13 cellular contexts compared by ENCODE assay signal in genomic region chr2:157032019-157032418, GRCh38.
A peak's percentile ranks its signal among the peaks of the same experiment; 100 is the strongest.
DNase-seq lines count a peak whose midpoint lies in the region; ATAC-seq and TF ChIP-seq lines count a peak whose summit lies in the region.
"Had no signal": no experiment of that assay in that cellular context is flagged by ENCODE, and none has a peak within 500 bp of the region (broad histone marks: within the 10 kb centered on the region; RNA-seq: fewer than 3 reads in every experiment).

No MANE protein-coding gene starts in this region.

- H3K36me3 ChIP-seq in lung (ENCODE audit: control insufficient read depth in 2 of 2, insufficient read depth in 2 of 2, low read length in 2 of 2) = no peaks in the 10 kb centered on the region
- H3K36me3 ChIP-seq: heart left ventricle had no signal

- no peaks in the 10 kb centered on the region for H3K4me1 ChIP-seq in lung (ENCODE audit: control insufficient read depth in 2 of 2, insufficient read depth in 2 of 2, low read length in 2 of 2)
- H3K4me1 ChIP-seq: heart left ventricle had no signal

- peak; percentile 58 for ATAC-seq in lung (ENCODE audit: insufficient read depth, low FRiP score)
- no peak for ATAC-seq in GM21825 (IDR thresholded peaks at IDR 0.05; ENCODE audit: unreplicated experiment)
- ATAC-seq: CD8-positive, alpha-beta T cell had no signal

- peak; percentile 97 for TF ChIP-seq EP300 in Ishikawa (IDR thresholded peaks at IDR 0.05; ENCODE audit: borderline replicate concordance)

- no peak overlapping the region for H3K27ac ChIP-seq in lung (ENCODE audit: low read depth in 1 of 2, low read length in 1 of 2)
- no peak overlapping the region for H3K27ac ChIP-seq in coronary artery
- H3K27ac ChIP-seq: heart left ventricle had no signal

- DNase-seq in AG09309 (ENCODE audit: low read depth) = peak; percentile 88
- DNase-seq in choroid plexus epithelial cell (ENCODE audit: low read depth) = peak; percentile 87
- no peak for DNase-seq in lung (ENCODE audit: low spot score)
- DNase-seq in KG1 (lab: John Stamatoyannopoulos, UW) = no peak
- no peak for DNase-seq in stimulated activated CD4-positive, alpha-beta T cell treated with anti-CD3 and anti-CD28 coated beads, Interleukin-12 subunit alpha, Interleukin-12 subunit beta, amount 100 ng/mL, for 4 hours
- DNase-seq in coronary artery (ENCODE audit: low spot score) = no peak
- DNase-seq: aorta; CD8-positive, alpha-beta T cell; heart left ventricle; KBM-7; NCI-H446 treated with DMSO at 0.1 percent for 48 hours had no signal

- no peaks in the 10 kb centered on the region for H3K9me3 ChIP-seq in lung (ENCODE audit: control insufficient read depth in 2 of 2, insufficient read depth in 1 of 2, low read length in 1 of 2)
- H3K9me3 ChIP-seq: heart left ventricle had no signal

- no peaks in the 10 kb centered on the region for H3K27me3 ChIP-seq in lung (ENCODE audit: control insufficient read depth, insufficient read depth)
- H3K27me3 ChIP-seq: heart left ventricle had no signal

- H3K4me3 ChIP-seq in AG09309 (ENCODE audit: control insufficient read depth, low read depth, low read length) (no peak overlapping the region), choroid plexus epithelial cell (ENCODE audit: low read depth, low read length) (no peak overlapping the region), lung (no peak overlapping the region), coronary artery (no peak overlapping the region)
- H3K4me3 ChIP-seq: heart left ventricle had no signal

- WGBS in lung, 2 donors = 53 to 72% methylated on average over 2 of the region's 2 CpGs

- TF ChIP-seq CTCF in AG09309 (IDR thresholded peaks at IDR 0.05; ENCODE audit: control insufficient read depth, insufficient read depth, low read depth, low read length, missing control alignments) (no peak), choroid plexus epithelial cell (conservative IDR thresholded peaks at IDR 0.05; ENCODE audit: low read depth, low read length) (no peak), lung (IDR thresholded peaks at IDR 0.05; ENCODE audit: control extremely low read depth, extremely low read depth) (no peak), coronary artery (IDR thresholded peaks at IDR 0.05) (no peak)

- peak; percentile 18 for TF ChIP-seq RAD21 in Ishikawa (IDR thresholded peaks at IDR 0.05; ENCODE audit: low read depth)

TF ChIP-seq in Ishikawa, 13 proteins besides CTCF, POLR2A, EP300 and RAD21:
- TF ChIP-seq CEBPB (IDR thresholded peaks at IDR 0.05) = peak; percentile 65; the same call in 1 of the 2 replicates
- TF ChIP-seq, protein P1, sequence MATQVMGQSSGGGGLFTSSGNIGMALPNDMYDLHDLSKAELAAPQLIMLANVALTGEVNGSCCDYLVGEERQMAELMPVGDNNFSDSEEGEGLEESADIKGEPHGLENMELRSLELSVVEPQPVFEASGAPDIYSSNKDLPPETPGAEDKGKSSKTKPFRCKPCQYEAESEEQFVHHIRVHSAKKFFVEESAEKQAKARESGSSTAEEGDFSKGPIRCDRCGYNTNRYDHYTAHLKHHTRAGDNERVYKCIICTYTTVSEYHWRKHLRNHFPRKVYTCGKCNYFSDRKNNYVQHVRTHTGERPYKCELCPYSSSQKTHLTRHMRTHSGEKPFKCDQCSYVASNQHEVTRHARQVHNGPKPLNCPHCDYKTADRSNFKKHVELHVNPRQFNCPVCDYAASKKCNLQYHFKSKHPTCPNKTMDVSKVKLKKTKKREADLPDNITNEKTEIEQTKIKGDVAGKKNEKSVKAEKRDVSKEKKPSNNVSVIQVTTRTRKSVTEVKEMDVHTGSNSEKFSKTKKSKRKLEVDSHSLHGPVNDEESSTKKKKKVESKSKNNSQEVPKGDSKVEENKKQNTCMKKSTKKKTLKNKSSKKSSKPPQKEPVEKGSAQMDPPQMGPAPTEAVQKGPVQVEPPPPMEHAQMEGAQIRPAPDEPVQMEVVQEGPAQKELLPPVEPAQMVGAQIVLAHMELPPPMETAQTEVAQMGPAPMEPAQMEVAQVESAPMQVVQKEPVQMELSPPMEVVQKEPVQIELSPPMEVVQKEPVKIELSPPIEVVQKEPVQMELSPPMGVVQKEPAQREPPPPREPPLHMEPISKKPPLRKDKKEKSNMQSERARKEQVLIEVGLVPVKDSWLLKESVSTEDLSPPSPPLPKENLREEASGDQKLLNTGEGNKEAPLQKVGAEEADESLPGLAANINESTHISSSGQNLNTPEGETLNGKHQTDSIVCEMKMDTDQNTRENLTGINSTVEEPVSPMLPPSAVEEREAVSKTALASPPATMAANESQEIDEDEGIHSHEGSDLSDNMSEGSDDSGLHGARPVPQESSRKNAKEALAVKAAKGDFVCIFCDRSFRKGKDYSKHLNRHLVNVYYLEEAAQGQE (IDR thresholded peaks at IDR 0.05; ENCODE audit: low read depth) = no peak
- TF ChIP-seq TCF12 (IDR thresholded peaks at IDR 0.05; ENCODE audit: low read depth) = peak; percentile 92
- peak; percentile 76 for TF ChIP-seq NFIC (IDR thresholded peaks at IDR 0.05)
- TF ChIP-seq EGR1 (IDR thresholded peaks at IDR 0.05) = no peak
- TF ChIP-seq TAF1 (IDR thresholded peaks at IDR 0.05; ENCODE audit: low read depth) = no peak
- TF ChIP-seq FOXM1 (IDR thresholded peaks at IDR 0.05; ENCODE audit: borderline replicate concordance, low read depth) = peak; percentile 97
- no peak for TF ChIP-seq CREB1 (IDR thresholded peaks at IDR 0.05; ENCODE audit: low read depth)
- TF ChIP-seq YY1 (IDR thresholded peaks at IDR 0.05; ENCODE audit: low read depth) = no peak
- TF ChIP-seq MAX (IDR thresholded peaks at IDR 0.05) = no peak
- TF ChIP-seq ZBTB7A (IDR thresholded peaks at IDR 0.05; ENCODE audit: low read depth) = no peak
- TF ChIP-seq, protein P2, sequence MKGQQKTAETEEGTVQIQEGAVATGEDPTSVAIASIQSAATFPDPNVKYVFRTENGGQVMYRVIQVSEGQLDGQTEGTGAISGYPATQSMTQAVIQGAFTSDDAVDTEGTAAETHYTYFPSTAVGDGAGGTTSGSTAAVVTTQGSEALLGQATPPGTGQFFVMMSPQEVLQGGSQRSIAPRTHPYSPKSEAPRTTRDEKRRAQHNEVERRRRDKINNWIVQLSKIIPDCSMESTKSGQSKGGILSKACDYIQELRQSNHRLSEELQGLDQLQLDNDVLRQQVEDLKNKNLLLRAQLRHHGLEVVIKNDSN (IDR thresholded peaks at IDR 0.05) = no peak
- peak; percentile 86 for TF ChIP-seq TEAD4 (IDR thresholded peaks at IDR 0.05)

Comparison
In these comparisons a context has a peak if more than half of its experiments do, and no peak if none do; other contexts are left out.
1. DNase-seq: peak in AG09309 (single experiment) and choroid plexus epithelial cell (single experiment); none in lung (single experiment), KG1 (single experiment), stimulated activated CD4-positive, alpha-beta T cell treated with anti-CD3 and anti-CD28 coated beads, Interleukin-12 subunit alpha, Interleukin-12 subunit beta, amount 100 ng/mL, for 4 hours (single experiment) and coronary artery (single experiment).